In genomic region chr4:113145519-113146291, GRCh38 we compare ENCODE assay signal across 1 cellular context.
TF ChIP-seq lines count a peak whose summit lies in the region.

No MANE protein-coding gene starts in this region.

TF ChIP-seq in HepG2, 621 proteins besides CTCF, POLR2A, EP300 and RAD21 (continued from another document and continues in another):
- TF ChIP-seq, protein P1, sequence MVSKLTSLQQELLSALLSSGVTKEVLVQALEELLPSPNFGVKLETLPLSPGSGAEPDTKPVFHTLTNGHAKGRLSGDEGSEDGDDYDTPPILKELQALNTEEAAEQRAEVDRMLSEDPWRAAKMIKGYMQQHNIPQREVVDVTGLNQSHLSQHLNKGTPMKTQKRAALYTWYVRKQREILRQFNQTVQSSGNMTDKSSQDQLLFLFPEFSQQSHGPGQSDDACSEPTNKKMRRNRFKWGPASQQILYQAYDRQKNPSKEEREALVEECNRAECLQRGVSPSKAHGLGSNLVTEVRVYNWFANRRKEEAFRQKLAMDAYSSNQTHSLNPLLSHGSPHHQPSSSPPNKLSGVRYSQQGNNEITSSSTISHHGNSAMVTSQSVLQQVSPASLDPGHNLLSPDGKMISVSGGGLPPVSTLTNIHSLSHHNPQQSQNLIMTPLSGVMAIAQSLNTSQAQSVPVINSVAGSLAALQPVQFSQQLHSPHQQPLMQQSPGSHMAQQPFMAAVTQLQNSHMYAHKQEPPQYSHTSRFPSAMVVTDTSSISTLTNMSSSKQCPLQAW (CRISPR knock-in tag; IDR thresholded peaks at IDR 0.05): peak; percentile 46
- no peak for TF ChIP-seq SATB2 (CRISPR knock-in tag; IDR thresholded peaks at IDR 0.05)
- no peak for TF ChIP-seq EZH2 (conservative IDR thresholded peaks at IDR 0.05; ENCODE audit: low read depth, low read length)
- peak; percentile 97 for TF ChIP-seq SAP130 (CRISPR knock-in tag; IDR thresholded peaks at IDR 0.05; ENCODE audit: low read depth)
- 0 out of 2 replicates have a peak, but pooled peaks have one; percentile 49 for TF ChIP-seq HMG20B (CRISPR knock-in tag; conservative IDR thresholded peaks at IDR 0.05)
- no peak for TF ChIP-seq ZNF367 (CRISPR knock-in tag; IDR thresholded peaks at IDR 0.05; ENCODE audit: borderline replicate concordance)
- peak; percentile 83 for TF ChIP-seq KAT8 (CRISPR knock-in tag; IDR thresholded peaks at IDR 0.05)
- TF ChIP-seq, protein P2, sequence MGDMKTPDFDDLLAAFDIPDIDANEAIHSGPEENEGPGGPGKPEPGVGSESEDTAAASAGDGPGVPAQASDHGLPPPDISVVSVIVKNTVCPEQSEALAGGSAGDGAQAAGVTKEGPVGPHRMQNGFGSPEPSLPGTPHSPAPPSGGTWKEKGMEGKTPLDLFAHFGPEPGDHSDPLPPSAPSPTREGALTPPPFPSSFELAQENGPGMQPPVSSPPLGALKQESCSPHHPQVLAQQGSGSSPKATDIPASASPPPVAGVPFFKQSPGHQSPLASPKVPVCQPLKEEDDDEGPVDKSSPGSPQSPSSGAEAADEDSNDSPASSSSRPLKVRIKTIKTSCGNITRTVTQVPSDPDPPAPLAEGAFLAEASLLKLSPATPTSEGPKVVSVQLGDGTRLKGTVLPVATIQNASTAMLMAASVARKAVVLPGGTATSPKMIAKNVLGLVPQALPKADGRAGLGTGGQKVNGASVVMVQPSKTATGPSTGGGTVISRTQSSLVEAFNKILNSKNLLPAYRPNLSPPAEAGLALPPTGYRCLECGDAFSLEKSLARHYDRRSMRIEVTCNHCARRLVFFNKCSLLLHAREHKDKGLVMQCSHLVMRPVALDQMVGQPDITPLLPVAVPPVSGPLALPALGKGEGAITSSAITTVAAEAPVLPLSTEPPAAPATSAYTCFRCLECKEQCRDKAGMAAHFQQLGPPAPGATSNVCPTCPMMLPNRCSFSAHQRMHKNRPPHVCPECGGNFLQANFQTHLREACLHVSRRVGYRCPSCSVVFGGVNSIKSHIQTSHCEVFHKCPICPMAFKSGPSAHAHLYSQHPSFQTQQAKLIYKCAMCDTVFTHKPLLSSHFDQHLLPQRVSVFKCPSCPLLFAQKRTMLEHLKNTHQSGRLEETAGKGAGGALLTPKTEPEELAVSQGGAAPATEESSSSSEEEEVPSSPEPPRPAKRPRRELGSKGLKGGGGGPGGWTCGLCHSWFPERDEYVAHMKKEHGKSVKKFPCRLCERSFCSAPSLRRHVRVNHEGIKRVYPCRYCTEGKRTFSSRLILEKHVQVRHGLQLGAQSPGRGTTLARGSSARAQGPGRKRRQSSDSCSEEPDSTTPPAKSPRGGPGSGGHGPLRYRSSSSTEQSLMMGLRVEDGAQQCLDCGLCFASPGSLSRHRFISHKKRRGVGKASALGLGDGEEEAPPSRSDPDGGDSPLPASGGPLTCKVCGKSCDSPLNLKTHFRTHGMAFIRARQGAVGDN (CRISPR knock-in tag; IDR thresholded peaks at IDR 0.05): peak; percentile 81
- TF ChIP-seq USF2 (IDR thresholded peaks at IDR 0.05; ENCODE audit: low read depth, low read length): peak; percentile 72
- TF ChIP-seq USF2 (CRISPR knock-in tag; IDR thresholded peaks at IDR 0.05; ENCODE audit: borderline replicate concordance): peak; percentile 61; the same call in 1 of the 2 replicates
- TF ChIP-seq ZFP41 (CRISPR knock-in tag; IDR thresholded peaks at IDR 0.05; ENCODE audit: borderline replicate concordance): no peak
- TF ChIP-seq, protein P3, sequence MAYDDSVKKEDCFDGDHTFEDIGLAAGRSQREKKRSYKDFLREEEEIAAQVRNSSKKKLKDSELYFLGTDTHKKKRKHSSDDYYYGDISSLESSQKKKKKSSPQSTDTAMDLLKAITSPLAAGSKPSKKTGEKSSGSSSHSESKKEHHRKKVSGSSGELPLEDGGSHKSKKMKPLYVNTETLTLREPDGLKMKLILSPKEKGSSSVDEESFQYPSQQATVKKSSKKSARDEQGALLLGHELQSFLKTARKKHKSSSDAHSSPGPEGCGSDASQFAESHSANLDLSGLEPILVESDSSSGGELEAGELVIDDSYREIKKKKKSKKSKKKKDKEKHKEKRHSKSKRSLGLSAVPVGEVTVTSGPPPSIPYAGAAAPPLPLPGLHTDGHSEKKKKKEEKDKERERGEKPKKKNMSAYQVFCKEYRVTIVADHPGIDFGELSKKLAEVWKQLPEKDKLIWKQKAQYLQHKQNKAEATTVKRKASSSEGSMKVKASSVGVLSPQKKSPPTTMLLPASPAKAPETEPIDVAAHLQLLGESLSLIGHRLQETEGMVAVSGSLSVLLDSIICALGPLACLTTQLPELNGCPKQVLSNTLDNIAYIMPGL (CRISPR knock-in tag; IDR thresholded peaks at IDR 0.05; ENCODE audit: borderline replicate concordance in 1 of 2, low read depth in 1 of 2): peak in 1 of 2 experiments; percentile 33; a peak in 1 of 4 replicates
- TF ChIP-seq PAXIP1 (CRISPR knock-in tag; conservative IDR thresholded peaks at IDR 0.05): peak; percentile 67; the same call in 1 of the 2 replicates
- TF ChIP-seq, protein P4, sequence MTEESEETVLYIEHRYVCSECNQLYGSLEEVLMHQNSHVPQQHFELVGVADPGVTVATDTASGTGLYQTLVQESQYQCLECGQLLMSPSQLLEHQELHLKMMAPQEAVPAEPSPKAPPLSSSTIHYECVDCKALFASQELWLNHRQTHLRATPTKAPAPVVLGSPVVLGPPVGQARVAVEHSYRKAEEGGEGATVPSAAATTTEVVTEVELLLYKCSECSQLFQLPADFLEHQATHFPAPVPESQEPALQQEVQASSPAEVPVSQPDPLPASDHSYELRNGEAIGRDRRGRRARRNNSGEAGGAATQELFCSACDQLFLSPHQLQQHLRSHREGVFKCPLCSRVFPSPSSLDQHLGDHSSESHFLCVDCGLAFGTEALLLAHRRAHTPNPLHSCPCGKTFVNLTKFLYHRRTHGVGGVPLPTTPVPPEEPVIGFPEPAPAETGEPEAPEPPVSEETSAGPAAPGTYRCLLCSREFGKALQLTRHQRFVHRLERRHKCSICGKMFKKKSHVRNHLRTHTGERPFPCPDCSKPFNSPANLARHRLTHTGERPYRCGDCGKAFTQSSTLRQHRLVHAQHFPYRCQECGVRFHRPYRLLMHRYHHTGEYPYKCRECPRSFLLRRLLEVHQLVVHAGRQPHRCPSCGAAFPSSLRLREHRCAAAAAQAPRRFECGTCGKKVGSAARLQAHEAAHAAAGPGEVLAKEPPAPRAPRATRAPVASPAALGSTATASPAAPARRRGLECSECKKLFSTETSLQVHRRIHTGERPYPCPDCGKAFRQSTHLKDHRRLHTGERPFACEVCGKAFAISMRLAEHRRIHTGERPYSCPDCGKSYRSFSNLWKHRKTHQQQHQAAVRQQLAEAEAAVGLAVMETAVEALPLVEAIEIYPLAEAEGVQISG (CRISPR knock-in tag; IDR thresholded peaks at IDR 0.05): 0 out of 2 replicates have a peak, but pooled peaks have one; percentile 38
- TF ChIP-seq, protein P5, sequence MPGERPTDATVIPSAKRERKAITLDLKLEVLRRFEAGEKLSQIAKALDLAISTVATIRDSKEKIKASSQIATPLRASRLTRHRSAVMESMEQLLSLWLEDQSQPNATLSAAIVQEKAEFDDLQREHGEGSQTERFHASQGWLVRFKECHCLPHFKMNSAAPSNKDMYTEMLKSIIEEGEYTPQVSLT (CRISPR knock-in tag; IDR thresholded peaks at IDR 0.05; ENCODE audit: borderline replicate concordance, low read depth): no peak
- 0 out of 2 replicates have a peak, but pooled peaks have one; percentile 28 for TF ChIP-seq ZBTB7A (CRISPR knock-in tag; IDR thresholded peaks at IDR 0.05)
- no peak for TF ChIP-seq STAT5B (CRISPR knock-in tag; IDR thresholded peaks at IDR 0.05)
- TF ChIP-seq POLR2AphosphoS5 (IDR thresholded peaks at IDR 0.05; ENCODE audit: low read depth, low read length): peak; percentile 36; the same call in 1 of the 2 replicates
- TF ChIP-seq, protein P6, sequence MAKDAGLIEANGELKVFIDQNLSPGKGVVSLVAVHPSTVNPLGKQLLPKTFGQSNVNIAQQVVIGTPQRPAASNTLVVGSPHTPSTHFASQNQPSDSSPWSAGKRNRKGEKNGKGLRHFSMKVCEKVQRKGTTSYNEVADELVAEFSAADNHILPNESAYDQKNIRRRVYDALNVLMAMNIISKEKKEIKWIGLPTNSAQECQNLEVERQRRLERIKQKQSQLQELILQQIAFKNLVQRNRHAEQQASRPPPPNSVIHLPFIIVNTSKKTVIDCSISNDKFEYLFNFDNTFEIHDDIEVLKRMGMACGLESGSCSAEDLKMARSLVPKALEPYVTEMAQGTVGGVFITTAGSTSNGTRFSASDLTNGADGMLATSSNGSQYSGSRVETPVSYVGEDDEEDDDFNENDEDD (CRISPR knock-in tag; IDR thresholded peaks at IDR 0.05; ENCODE audit: borderline replicate concordance): peak; percentile 33; the same call in 1 of the 2 replicates
- TF ChIP-seq, protein P7, sequence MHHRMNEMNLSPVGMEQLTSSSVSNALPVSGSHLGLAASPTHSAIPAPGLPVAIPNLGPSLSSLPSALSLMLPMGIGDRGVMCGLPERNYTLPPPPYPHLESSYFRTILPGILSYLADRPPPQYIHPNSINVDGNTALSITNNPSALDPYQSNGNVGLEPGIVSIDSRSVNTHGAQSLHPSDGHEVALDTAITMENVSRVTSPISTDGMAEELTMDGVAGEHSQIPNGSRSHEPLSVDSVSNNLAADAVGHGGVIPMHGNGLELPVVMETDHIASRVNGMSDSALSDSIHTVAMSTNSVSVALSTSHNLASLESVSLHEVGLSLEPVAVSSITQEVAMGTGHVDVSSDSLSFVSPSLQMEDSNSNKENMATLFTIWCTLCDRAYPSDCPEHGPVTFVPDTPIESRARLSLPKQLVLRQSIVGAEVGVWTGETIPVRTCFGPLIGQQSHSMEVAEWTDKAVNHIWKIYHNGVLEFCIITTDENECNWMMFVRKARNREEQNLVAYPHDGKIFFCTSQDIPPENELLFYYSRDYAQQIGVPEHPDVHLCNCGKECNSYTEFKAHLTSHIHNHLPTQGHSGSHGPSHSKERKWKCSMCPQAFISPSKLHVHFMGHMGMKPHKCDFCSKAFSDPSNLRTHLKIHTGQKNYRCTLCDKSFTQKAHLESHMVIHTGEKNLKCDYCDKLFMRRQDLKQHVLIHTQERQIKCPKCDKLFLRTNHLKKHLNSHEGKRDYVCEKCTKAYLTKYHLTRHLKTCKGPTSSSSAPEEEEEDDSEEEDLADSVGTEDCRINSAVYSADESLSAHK (CRISPR knock-in tag; IDR thresholded peaks at IDR 0.05; ENCODE audit: borderline replicate concordance): no peak
- TF ChIP-seq, protein P8, sequence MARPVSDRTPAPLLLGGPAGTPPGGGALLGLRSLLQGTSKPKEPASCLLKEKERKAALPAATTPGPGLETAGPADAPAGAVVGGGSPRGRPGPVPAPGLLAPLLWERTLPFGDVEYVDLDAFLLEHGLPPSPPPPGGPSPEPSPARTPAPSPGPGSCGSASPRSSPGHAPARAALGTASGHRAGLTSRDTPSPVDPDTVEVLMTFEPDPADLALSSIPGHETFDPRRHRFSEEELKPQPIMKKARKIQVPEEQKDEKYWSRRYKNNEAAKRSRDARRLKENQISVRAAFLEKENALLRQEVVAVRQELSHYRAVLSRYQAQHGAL (CRISPR knock-in tag; IDR thresholded peaks at IDR 0.05; ENCODE audit: not compliant biosample characterization): no peak
- TF ChIP-seq GTF3A (CRISPR knock-in tag; conservative IDR thresholded peaks at IDR 0.05): 0 out of 2 replicates have a peak, but pooled peaks have one; percentile 37
- peak; percentile 72; the same call in 1 of the 2 replicates for TF ChIP-seq TGIF2 (CRISPR knock-in tag; IDR thresholded peaks at IDR 0.05)
- peak; percentile 80 for TF ChIP-seq U2AF1 (optimal IDR thresholded peaks at IDR 0.05; ENCODE audit: low read depth, low read length)
- TF ChIP-seq NCOA2 (CRISPR knock-in tag; IDR thresholded peaks at IDR 0.05): peak; percentile 67
- no peak for TF ChIP-seq E2F2 (CRISPR knock-in tag; IDR thresholded peaks at IDR 0.05; ENCODE audit: borderline replicate concordance)
- TF ChIP-seq GATAD1 (CRISPR knock-in tag; IDR thresholded peaks at IDR 0.05): peak; percentile 74
